ENCODE assay signal across 1 cellular context in genomic region chr15:39907216-39907615, GRCh38.
A peak's percentile ranks its signal among the peaks of the same experiment; 100 is the strongest.
TF ChIP-seq lines count a peak whose summit lies in the region.

No MANE protein-coding gene starts in this region.

TF ChIP-seq in H1, 55 proteins besides CTCF, POLR2A, EP300 and RAD21:
- no peak for TF ChIP-seq MAFK (IDR thresholded peaks at IDR 0.05; ENCODE audit: low read depth, low read length)
- TF ChIP-seq GTF2F1 (IDR thresholded peaks at IDR 0.05; ENCODE audit: borderline replicate concordance, low read depth, low read length), result no peak
- TF ChIP-seq BRCA1 (IDR thresholded peaks at IDR 0.05; ENCODE audit: low read depth, low read length), result no peak
- TF ChIP-seq CHD1 (IDR thresholded peaks at IDR 0.05; ENCODE audit: low read depth, low read length), result no peak
- TF ChIP-seq POLR2AphosphoS5 (IDR thresholded peaks at IDR 0.05; ENCODE audit: low read depth, low read length), result peak; percentile 33; the same call in 1 of the 2 replicates
- no peak for TF ChIP-seq NANOG (IDR thresholded peaks at IDR 0.05; ENCODE audit: insufficient read depth, low read depth, low read length, poor library complexity, severe bottlenecking)
- peak; percentile 71 for TF ChIP-seq USF2 (IDR thresholded peaks at IDR 0.05; ENCODE audit: low read length)
